ENCODE assay signal across 27 cellular contexts in genomic region chr5:135669416-135669815, GRCh38.
DNase-seq lines count a peak whose midpoint lies in the region; ATAC-seq and TF ChIP-seq lines count a peak whose summit lies in the region.
"Had no signal": no experiment of that assay in that cellular context is flagged by ENCODE, and none has a peak within 500 bp of the region (broad histone marks: within the 10 kb centered on the region; RNA-seq: fewer than 3 reads in every experiment).

No MANE protein-coding gene starts in this region.

- H3K36me3 ChIP-seq in esophagus muscularis mucosa, result no peaks in the 10 kb centered on the region
- H3K36me3 ChIP-seq: MG63 had no signal

- no peak overlapping the region for H3K4me3 ChIP-seq in esophagus muscularis mucosa
- H3K4me3 ChIP-seq: GM12878, MG63 had no signal

- no peaks in the 10 kb centered on the region for H3K4me1 Mint-ChIP-seq in stimulated activated naive CD8-positive, alpha-beta T cell treated with anti-CD3 and anti-CD28 coated beads, Interleukin-15, amount 100 ng/mL, for 72 hours
- no peaks in the 10 kb centered on the region for H3K4me1 Mint-ChIP-seq in stimulated activated memory B cell treated with anti-CD40 and anti-IgM and Interleukin-4, amounts not matched to agents 10 μg/mL and 1 μg/mL and 100 μg/mL, for 72 hours
- no peaks in the 10 kb centered on the region for H3K4me1 Mint-ChIP-seq in osteocyte (ENCODE audit: unreplicated experiment)
- H3K4me1 Mint-ChIP-seq in activated naive CD4-positive, alpha-beta T cell treated with anti-CD3 and anti-CD28 coated beads for 36 hours (ENCODE audit: low read depth), result no peaks in the 10 kb centered on the region
- H3K4me1 Mint-ChIP-seq: CD4-positive, CD25-positive, alpha-beta regulatory T cell had no signal

- no peak for TF ChIP-seq EP300 in esophagus muscularis mucosa (IDR thresholded peaks at IDR 0.05)

- intact Hi-C loops in esophagus muscularis mucosa (cut with DNase I), result no loop called here
- intact Hi-C loops in activated naive CD4-positive, alpha-beta T cell treated with anti-CD3 and anti-CD28 coated beads for 36 hours (cut with micrococcal nuclease), result no loop called here

- no peaks in the 10 kb centered on the region for H3K9me3 Mint-ChIP-seq in stimulated activated naive CD8-positive, alpha-beta T cell treated with anti-CD3 and anti-CD28 coated beads, Interleukin-15, amount 100 ng/mL, for 72 hours
- H3K9me3 Mint-ChIP-seq in stimulated activated memory B cell treated with anti-CD40 and anti-IgM and Interleukin-4, amounts not matched to agents 10 μg/mL and 1 μg/mL and 100 μg/mL, for 72 hours, result peaks cover 3% of the 10 kb centered on the region
- no peaks in the 10 kb centered on the region for H3K9me3 Mint-ChIP-seq in osteocyte (ENCODE audit: unreplicated experiment)
- H3K9me3 Mint-ChIP-seq in activated naive CD4-positive, alpha-beta T cell treated with anti-CD3 and anti-CD28 coated beads for 36 hours, result no peaks in the 10 kb centered on the region

- H3K27me3 ChIP-seq in esophagus muscularis mucosa, result no peaks in the 10 kb centered on the region

- H3K27ac Mint-ChIP-seq in stimulated activated naive CD8-positive, alpha-beta T cell treated with anti-CD3 and anti-CD28 coated beads, Interleukin-15, amount 100 ng/mL, for 72 hours, result no peak overlapping the region
- no peak overlapping the region for H3K27ac Mint-ChIP-seq in stimulated activated memory B cell treated with anti-CD40 and anti-IgM and Interleukin-4, amounts not matched to agents 10 μg/mL and 1 μg/mL and 100 μg/mL, for 72 hours
- H3K27ac Mint-ChIP-seq in osteocyte (ENCODE audit: unreplicated experiment), result no peak overlapping the region
- no peak overlapping the region for H3K27ac Mint-ChIP-seq in activated naive CD4-positive, alpha-beta T cell treated with anti-CD3 and anti-CD28 coated beads for 36 hours
- H3K27ac Mint-ChIP-seq: CD4-positive, CD25-positive, alpha-beta regulatory T cell had no signal

- CTCF ChIA-PET in activated naive CD4-positive, alpha-beta T cell treated with anti-CD3 and anti-CD28 coated beads for 36 hours (lab: Charles Lee), result no interaction called here

- no peaks in the 10 kb centered on the region for H3K4me1 ChIP-seq in esophagus muscularis mucosa

- H3K9me3 ChIP-seq in esophagus muscularis mucosa, result no peaks in the 10 kb centered on the region
- H3K9me3 ChIP-seq: MG63, SK-N-SH had no signal

- H3K36me3 Mint-ChIP-seq in stimulated activated memory B cell treated with anti-CD40 and anti-IgM and Interleukin-4, amounts not matched to agents 10 μg/mL and 1 μg/mL and 100 μg/mL, for 72 hours, result no peaks in the 10 kb centered on the region
- H3K36me3 Mint-ChIP-seq in osteocyte (ENCODE audit: unreplicated experiment), result no peaks in the 10 kb centered on the region
- H3K36me3 Mint-ChIP-seq in activated naive CD4-positive, alpha-beta T cell treated with anti-CD3 and anti-CD28 coated beads for 36 hours (ENCODE audit: low read depth), result no peaks in the 10 kb centered on the region
- H3K36me3 Mint-ChIP-seq: CD4-positive, CD25-positive, alpha-beta regulatory T cell had no signal

- TF ChIP-seq CTCF in esophagus muscularis mucosa (IDR thresholded peaks at IDR 0.05), result no peak
- TF ChIP-seq CTCF in osteocyte (IDR thresholded peaks at IDR 0.05), result no peak

- WGBS in esophagus muscularis mucosa, result 52% methylated on average over 2 of the region's 2 CpGs

- TF ChIP-seq POLR2A in esophagus muscularis mucosa (IDR thresholded peaks at IDR 0.05; ENCODE audit: low read depth), result no peak

- peaks cover 31% of the 10 kb centered on the region for H3K27me3 Mint-ChIP-seq in stimulated activated naive CD8-positive, alpha-beta T cell treated with anti-CD3 and anti-CD28 coated beads, Interleukin-15, amount 100 ng/mL, for 72 hours
- peaks cover 6% of the 10 kb centered on the region for H3K27me3 Mint-ChIP-seq in stimulated activated memory B cell treated with anti-CD40 and anti-IgM and Interleukin-4, amounts not matched to agents 10 μg/mL and 1 μg/mL and 100 μg/mL, for 72 hours
- H3K27me3 Mint-ChIP-seq in osteocyte (ENCODE audit: unreplicated experiment), result peaks cover 31% of the 10 kb centered on the region
- peaks cover 8% of the 10 kb centered on the region for H3K27me3 Mint-ChIP-seq in activated naive CD4-positive, alpha-beta T cell treated with anti-CD3 and anti-CD28 coated beads for 36 hours (ENCODE audit: low read depth)

- no peak for DNase-seq in stimulated activated naive CD8-positive, alpha-beta T cell treated with anti-CD3 and anti-CD28 coated beads, Interleukin-15, amount 100 ng/mL, for 72 hours
- no peak for DNase-seq in stimulated activated naive CD8-positive, alpha-beta T cell treated with anti-CD3 and anti-CD28 coated beads, Interleukin-15, Interleukin-2, amounts not matched to agents 100 U/mL and 50 U/mL, for 24 hours
- DNase-seq in NCI-H524 treated with DMSO at 0.1 percent for 48 hours (lab: John Stamatoyannopoulos, UW) (peak; percentile 50), esophagus muscularis mucosa (ENCODE audit: extremely low spot score) (peak; percentile 57), osteocyte (ENCODE audit: extremely low spot score, unreplicated experiment) (no peak)
- DNase-seq in activated naive CD4-positive, alpha-beta T cell treated with anti-CD3 and anti-CD28 coated beads for 36 hours, result no peak
- DNase-seq: 8988T; ACHN; CD4-positive, CD25-positive, alpha-beta regulatory T cell; DMS79; EL; GDM1; GOT3; HCEC 1CT; KBM-7; MG63; NCI-H1048; NCI-H1417; NCI-H187; NCI-H446; NCI-H526 treated with DMSO at 0.1 percent for 48 hours; PC-3; SK-N-SH; SW 1271 had no signal

- no peak overlapping the region for H3K27ac ChIP-seq in esophagus muscularis mucosa (replicated peaks in 1 of 4)

- peak; percentile 26 for ATAC-seq in stimulated activated naive CD8-positive, alpha-beta T cell treated with anti-CD3 and anti-CD28 coated beads, Interleukin-15, amount 100 ng/mL, for 72 hours
- ATAC-seq in stimulated activated naive CD8-positive, alpha-beta T cell treated with anti-CD3 and anti-CD28 coated beads, Interleukin-15, Interleukin-2, amounts not matched to agents 100 U/mL and 50 U/mL, for 24 hours, result no peak
- ATAC-seq in stimulated activated memory B cell treated with anti-CD40 and anti-IgM and Interleukin-4, amounts not matched to agents 10 μg/mL and 1 μg/mL and 100 μg/mL, for 72 hours, result peak; percentile 47
- no peak for ATAC-seq in GM19463 (IDR thresholded peaks at IDR 0.05; ENCODE audit: unreplicated experiment)
- ATAC-seq: GM12878, PC-3 had no signal

- H3K4me3 Mint-ChIP-seq in stimulated activated naive CD8-positive, alpha-beta T cell treated with anti-CD3 and anti-CD28 coated beads, Interleukin-15, amount 100 ng/mL, for 72 hours, result no peak overlapping the region
- H3K4me3 Mint-ChIP-seq in stimulated activated memory B cell treated with anti-CD40 and anti-IgM and Interleukin-4, amounts not matched to agents 10 μg/mL and 1 μg/mL and 100 μg/mL, for 72 hours, result no peak overlapping the region
- H3K4me3 Mint-ChIP-seq in osteocyte (ENCODE audit: unreplicated experiment), result no peak overlapping the region
- H3K4me3 Mint-ChIP-seq in activated naive CD4-positive, alpha-beta T cell treated with anti-CD3 and anti-CD28 coated beads for 36 hours, result no peak overlapping the region
- H3K4me3 Mint-ChIP-seq: CD4-positive, CD25-positive, alpha-beta regulatory T cell had no signal

Comparison
In these comparisons a context has a peak if more than half of its experiments do, and no peak if none do; other contexts are left out.
1. ATAC-seq: peak in stimulated activated naive CD8-positive, alpha-beta T cell treated with anti-CD3 and anti-CD28 coated beads, Interleukin-15, amount 100 ng/mL, for 72 hours (single experiment) and stimulated activated memory B cell treated with anti-CD40 and anti-IgM and Interleukin-4, amounts not matched to agents 10 μg/mL and 1 μg/mL and 100 μg/mL, for 72 hours (single experiment); none in stimulated activated naive CD8-positive, alpha-beta T cell treated with anti-CD3 and anti-CD28 coated beads, Interleukin-15, Interleukin-2, amounts not matched to agents 100 U/mL and 50 U/mL, for 24 hours (single experiment) and GM19463 (single experiment).
2. DNase-seq: peak in NCI-H524 treated with DMSO at 0.1 percent for 48 hours (single experiment) and esophagus muscularis mucosa (single experiment); none in stimulated activated naive CD8-positive, alpha-beta T cell treated with anti-CD3 and anti-CD28 coated beads, Interleukin-15, amount 100 ng/mL, for 72 hours (0 of 2), stimulated activated naive CD8-positive, alpha-beta T cell treated with anti-CD3 and anti-CD28 coated beads, Interleukin-15, Interleukin-2, amounts not matched to agents 100 U/mL and 50 U/mL, for 24 hours (single experiment), osteocyte (single experiment) and activated naive CD4-positive, alpha-beta T cell treated with anti-CD3 and anti-CD28 coated beads for 36 hours (single experiment).